ENCODE assay signal across 17 cellular contexts in the genomic region with DNA sequence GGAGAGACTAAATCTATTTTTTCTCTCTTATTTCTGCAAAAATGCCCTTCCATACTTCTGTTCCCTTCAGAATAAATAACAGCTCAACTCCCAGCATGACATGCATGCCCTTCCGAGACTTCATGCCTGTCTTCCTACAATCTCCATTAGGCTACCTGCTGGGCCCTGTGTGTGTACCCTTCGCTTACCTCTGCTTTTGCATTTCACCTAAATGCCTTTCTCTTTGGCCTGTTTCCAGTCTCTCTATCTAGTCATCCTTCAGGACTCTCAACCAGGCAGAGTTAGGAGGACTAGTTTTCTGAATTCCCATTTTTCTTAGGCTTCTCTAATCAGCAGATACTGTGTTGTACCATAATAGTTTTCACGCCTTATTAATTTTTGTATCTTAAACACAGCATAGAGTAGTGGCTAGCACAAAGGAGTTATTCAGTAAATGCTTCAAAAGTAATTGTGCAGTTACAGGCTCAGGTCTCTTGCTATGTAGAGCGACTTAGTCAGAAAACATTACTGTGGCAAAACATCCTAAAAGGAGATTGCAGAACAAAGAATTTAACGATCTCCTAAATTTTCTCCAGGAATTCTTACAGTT. TPM values are rescaled to one million over a fixed set of nuclear protein-coding genes. Genes with fewer than 3 reads are reported as not detected.
DNase-seq lines count a peak whose midpoint lies in the region; ATAC-seq and TF ChIP-seq lines count a peak whose summit lies in the region.
"Had no signal": no experiment of that assay in that cellular context is flagged by ENCODE, and none has a peak within 500 bp of the region (broad histone marks: within the 10 kb centered on the region; RNA-seq: fewer than 3 reads in every experiment).

No MANE protein-coding gene starts in this region.

- no TSS peak for BruUV-seq in PC-3 (replicated peaks; lab: Mats Ljungman, UMichigan)

- intact Hi-C loops in PC-3 (cut with micrococcal nuclease) (no loop called here), left ventricle myocardium superior (cut with micrococcal nuclease) (no loop called here)

- H3K79me2 ChIP-seq in SK-N-SH (ENCODE audit: insufficient read depth) (peaks cover 98% of the 10 kb centered on the region), PC-3 (ENCODE audit: low read length) (peaks cover 42% of the 10 kb centered on the region)

- H3K4me2 ChIP-seq in SK-N-SH (no peak overlapping the region), PC-3 (ENCODE audit: low read length) (no peak overlapping the region)

- H3K4me3 Mint-ChIP-seq in type B pancreatic cell (peak overlapping the region; percentile 44), T-helper 17 cell (no peak overlapping the region)
- H3K4me3 Mint-ChIP-seq in activated naive CD4-positive, alpha-beta T cell treated with anti-CD3 and anti-CD28 coated beads, Interleukin-2, amount 10 ng/mL, durations not matched to agents 7 days and 5 days, result no peak overlapping the region
- H3K4me3 Mint-ChIP-seq: activated T-helper 17 cell treated with anti-CD3 and anti-CD28 coated beads, Interleukin-2, amount 50 U/mL, for 72 hours; CD14-positive monocyte had no signal

- H3K36me3 ChIP-seq in SK-N-SH (replicated peaks in 1 of 2; ENCODE audit: control insufficient read depth in 1 of 2, insufficient read depth in 2 of 2, low read length in 1 of 2) (peaks cover 13 to 17% of the 10 kb centered on the region in 2 experiments), PC-3 (ENCODE audit: low read depth, low read length) (no peaks in the 10 kb centered on the region)
- H3K36me3 ChIP-seq: gastrocnemius medialis, neutrophil had no signal

- 95% methylated on average over 5 of the region's 5 CpGs for WGBS in SK-N-SH (ENCODE audit: low lambda C conversion rate)

- no peaks in the 10 kb centered on the region for H3K9me3 Mint-ChIP-seq in type B pancreatic cell
- H3K9me3 Mint-ChIP-seq in activated naive CD4-positive, alpha-beta T cell treated with anti-CD3 and anti-CD28 coated beads, Interleukin-2, amount 10 ng/mL, durations not matched to agents 7 days and 5 days, result no peaks in the 10 kb centered on the region
- H3K9me3 Mint-ChIP-seq: activated T-helper 17 cell treated with anti-CD3 and anti-CD28 coated beads, Interleukin-2, amount 50 U/mL, for 72 hours; CD14-positive monocyte had no signal

- no peak for DNase-seq in SK-N-SH
- DNase-seq in PC-3, result peak; percentile 27
- peak; percentile 66 for DNase-seq in kidney glomerular epithelial cell (lab: John Stamatoyannopoulos, UW)
- no peak for DNase-seq in type B pancreatic cell (ENCODE audit: extremely low spot score, unreplicated experiment)
- DNase-seq in T-helper 17 cell, result no peak
- DNase-seq in activated naive CD4-positive, alpha-beta T cell treated with anti-CD3 and anti-CD28 coated beads, Interleukin-2, amount 10 ng/mL, durations not matched to agents 7 days and 5 days, result no peak
- DNase-seq in left ventricle myocardium superior, result no peak
- DNase-seq: ACHN; activated CD4-positive, alpha-beta T cell treated with anti-CD3 and anti-CD28 coated beads for 4 hours; gastrocnemius medialis; mucosa of descending colon; NCI-H2081 treated with DMSO at 0.1 percent for 48 hours had no signal

- H3K36me3 Mint-ChIP-seq in type B pancreatic cell (peaks cover 7% of the 10 kb centered on the region), T-helper 17 cell (ENCODE audit: low read depth) (no peaks in the 10 kb centered on the region)
- no peaks in the 10 kb centered on the region for H3K36me3 Mint-ChIP-seq in activated naive CD4-positive, alpha-beta T cell treated with anti-CD3 and anti-CD28 coated beads, Interleukin-2, amount 10 ng/mL, durations not matched to agents 7 days and 5 days
- H3K36me3 Mint-ChIP-seq: CD14-positive monocyte had no signal

- no peak for TF ChIP-seq EP300 in SK-N-SH (IDR thresholded peaks at IDR 0.05; ENCODE audit: borderline replicate concordance in 1 of 2, low read depth in 1 of 2, low read length in 1 of 2)

- POLR2A ChIA-PET in SK-N-SH (lab: Yijun Ruan, JAX) (no interaction called here), PC-3 (lab: Charles Lee; ENCODE audit: unreplicated experiment) (no interaction called here)

- H3K27me3 ChIP-seq in SK-N-SH (ENCODE audit: insufficient read depth) (no peaks in the 10 kb centered on the region), PC-3 (ENCODE audit: low read length) (no peaks in the 10 kb centered on the region)
- H3K27me3 ChIP-seq: gastrocnemius medialis, neutrophil had no signal

- no peaks in the 10 kb centered on the region for H3K9me2 ChIP-seq in SK-N-SH
- no peaks in the 10 kb centered on the region for H3K9me2 ChIP-seq in PC-3 (replicated peaks; ENCODE audit: low read length)

- CTCF ChIA-PET in SK-N-SH (lab: Yijun Ruan, JAX), result no interaction called here
- CTCF ChIA-PET in PC-3 (lab: Charles Lee), result no interaction called here
- CTCF ChIA-PET in activated naive CD4-positive, alpha-beta T cell treated with anti-CD3 and anti-CD28 coated beads, Interleukin-2, amount 10 ng/mL, durations not matched to agents 7 days and 5 days (lab: Charles Lee), result interaction anchor here (1.2 kb wide), 1 partner anchor 73 kb away, joined by 3 read pairs; no protein-coding TSS in a partner anchor

- ATAC-seq in SK-N-SH treated with all-trans-retinoic acid at 6 μM for 48 hours, result peak; percentile 52; the same call in 2 of the 3 replicates
- ATAC-seq in PC-3, result no peak
- ATAC-seq in T-helper 17 cell, result no peak
- no peak for ATAC-seq in left ventricle myocardium superior
- ATAC-seq: activated T-helper 17 cell treated with anti-CD3 and anti-CD28 coated beads, Interleukin-2, amount 50 U/mL, for 72 hours; gastrocnemius medialis; left lobe of liver had no signal

- peaks cover 89% of the 10 kb centered on the region for H4K20me1 ChIP-seq in SK-N-SH (ENCODE audit: insufficient read depth)
- 0 out of 2 replicates have a peak, but pooled peaks cover 5% of the 10 kb centered on the region for H4K20me1 ChIP-seq in PC-3 (ENCODE audit: low read length)

- no peak overlapping the region for H3K27ac Mint-ChIP-seq in type B pancreatic cell
- H3K27ac Mint-ChIP-seq in T-helper 17 cell, result no peak overlapping the region
- no peak overlapping the region for H3K27ac Mint-ChIP-seq in activated naive CD4-positive, alpha-beta T cell treated with anti-CD3 and anti-CD28 coated beads, Interleukin-2, amount 10 ng/mL, durations not matched to agents 7 days and 5 days
- H3K27ac Mint-ChIP-seq: activated T-helper 17 cell treated with anti-CD3 and anti-CD28 coated beads, Interleukin-2, amount 50 U/mL, for 72 hours had no signal

- H3K27ac ChIP-seq in SK-N-SH (ENCODE audit: low read depth in 2 of 2, low read length in 1 of 2) (no peak overlapping the region), PC-3 (ENCODE audit: low read length) (no peak overlapping the region)
- H3K27ac ChIP-seq: neutrophil had no signal

- H3K9me3 ChIP-seq in SK-N-SH, result no peaks in the 10 kb centered on the region
- H3K9me3 ChIP-seq in PC-3 (ENCODE audit: low read length), result no peaks in the 10 kb centered on the region
- H3K9me3 ChIP-seq in T-helper 17 cell (ENCODE audit: control insufficient read depth, low read length, poor library complexity, severe bottlenecking), result no peaks in the 10 kb centered on the region
- H3K9me3 ChIP-seq: gastrocnemius medialis, mucosa of descending colon, neutrophil had no signal

- H3F3A ChIP-seq in SK-N-SH (replicated peaks; ENCODE audit: insufficient read depth), result peaks cover 5% of the 10 kb centered on the region
- H3F3A ChIP-seq in PC-3 (ENCODE audit: low read length, unreplicated experiment), result no peaks in the 10 kb centered on the region

- H3K4me1 Mint-ChIP-seq in type B pancreatic cell (ENCODE audit: unreplicated experiment) (peaks cover 23% of the 10 kb centered on the region), T-helper 17 cell (peaks cover 9% of the 10 kb centered on the region)
- H3K4me1 Mint-ChIP-seq in activated naive CD4-positive, alpha-beta T cell treated with anti-CD3 and anti-CD28 coated beads, Interleukin-2, amount 10 ng/mL, durations not matched to agents 7 days and 5 days, result no peaks in the 10 kb centered on the region
- H3K4me1 Mint-ChIP-seq: activated T-helper 17 cell treated with anti-CD3 and anti-CD28 coated beads, Interleukin-2, amount 50 U/mL, for 72 hours; CD14-positive monocyte had no signal

- no peaks in the 10 kb centered on the region for H3K27me3 Mint-ChIP-seq in type B pancreatic cell
- no peaks in the 10 kb centered on the region for H3K27me3 Mint-ChIP-seq in T-helper 17 cell
- H3K27me3 Mint-ChIP-seq in activated naive CD4-positive, alpha-beta T cell treated with anti-CD3 and anti-CD28 coated beads, Interleukin-2, amount 10 ng/mL, durations not matched to agents 7 days and 5 days, result peaks cover 9% of the 10 kb centered on the region
- H3K27me3 Mint-ChIP-seq: activated T-helper 17 cell treated with anti-CD3 and anti-CD28 coated beads, Interleukin-2, amount 50 U/mL, for 72 hours had no signal

- H2AFZ ChIP-seq in SK-N-SH (ENCODE audit: low read depth) (no peak overlapping the region), PC-3 (ENCODE audit: low read length) (no peak overlapping the region)

- no peak overlapping the region for H3K9ac ChIP-seq in SK-N-SH
- H3K9ac ChIP-seq in PC-3 (ENCODE audit: low read length), result no peak overlapping the region

- H3K4me3 ChIP-seq in SK-N-SH (ENCODE audit: low read depth in 2 of 2, low read length in 1 of 2) (no peak overlapping the region), PC-3 (ENCODE audit: low read length) (no peak overlapping the region)
- H3K4me3 ChIP-seq: gastrocnemius medialis, mucosa of descending colon had no signal

- no peak for TF ChIP-seq CTCF in SK-N-SH (IDR thresholded peaks at IDR 0.05)
- no peak for TF ChIP-seq CTCF in PC-3 (conservative IDR thresholded peaks at IDR 0.05; ENCODE audit: low read depth, low read length)
- TF ChIP-seq CTCF in type B pancreatic cell (conservative IDR thresholded peaks at IDR 0.05), result no peak

- H3K4me1 ChIP-seq in SK-N-SH (ENCODE audit: control insufficient read depth in 1 of 2, insufficient read depth in 2 of 2, low read depth in 1 of 2, low read length in 1 of 2), result no peaks in the 10 kb centered on the region; a peak in 3 of 4 replicates
- peaks cover 20% of the 10 kb centered on the region for H3K4me1 ChIP-seq in PC-3 (ENCODE audit: insufficient read depth, low read length)

- TF ChIP-seq RAD21 in SK-N-SH (IDR thresholded peaks at IDR 0.05; ENCODE audit: low read length), result no peak

TF ChIP-seq in SK-N-SH treated with all-trans-retinoic acid at 6 μM for 48 hours, 23 proteins besides CTCF, POLR2A, EP300 and RAD21 (continues in another document):
- TF ChIP-seq ZC3H10 (CRISPR knock-in tag; IDR thresholded peaks at IDR 0.05), result no peak
- TF ChIP-seq ESRRG (CRISPR knock-in tag; IDR thresholded peaks at IDR 0.05), result no peak
- TF ChIP-seq ZNF8 (CRISPR knock-in tag; IDR thresholded peaks at IDR 0.05), result no peak
- TF ChIP-seq ISL1 (CRISPR knock-in tag; IDR thresholded peaks at IDR 0.05), result no peak

TF ChIP-seq in SK-N-SH, 30 proteins besides CTCF, POLR2A, EP300 and RAD21 (continues in another document):
- TF ChIP-seq FOSL2 (IDR thresholded peaks at IDR 0.05; ENCODE audit: borderline replicate concordance, low read depth), result no peak

RNA-seq across cellular contexts. Expression of a gene that starts 20.5 kb away (rescaled TPM):
- polyA plus RNA-seq in SK-N-SH (2012; rRNA removed), result 47.4 and 81.9 TPM in 2 replicates
- polyA plus RNA-seq in SK-N-SH (2012; cell fraction: cytosol; rRNA removed), result 75.6 and 89.3 TPM in 2 replicates
- polyA plus RNA-seq in SK-N-SH (2012; cell fraction: nucleus; rRNA removed), result 34.1 and 66.4 TPM in 2 replicates
- total RNA-seq in PC-3 (2014; rRNA removed) (39.0 and 46.0 TPM in 2 replicates), type B pancreatic cell (ENCODE audit: low replicate concordance) (46.7 and 149 TPM in 2 replicates), T-helper 17 cell (10 to 100 TPM; 21.4 to 40.3 TPM), left ventricle myocardium superior (24.7 TPM)

Comparison
In these comparisons a context has a peak if more than half of its experiments do, and no peak if none do; other contexts are left out.
1. DNase-seq: peak in PC-3 (single experiment) and kidney glomerular epithelial cell (single experiment); none in SK-N-SH (single experiment), type B pancreatic cell (single experiment), T-helper 17 cell (0 of 3), activated naive CD4-positive, alpha-beta T cell treated with anti-CD3 and anti-CD28 coated beads, Interleukin-2, amount 10 ng/mL, durations not matched to agents 7 days and 5 days (single experiment) and left ventricle myocardium superior (single experiment).